Comparison of ENCODE assay signal across 8 cellular contexts in the genomic region with DNA sequence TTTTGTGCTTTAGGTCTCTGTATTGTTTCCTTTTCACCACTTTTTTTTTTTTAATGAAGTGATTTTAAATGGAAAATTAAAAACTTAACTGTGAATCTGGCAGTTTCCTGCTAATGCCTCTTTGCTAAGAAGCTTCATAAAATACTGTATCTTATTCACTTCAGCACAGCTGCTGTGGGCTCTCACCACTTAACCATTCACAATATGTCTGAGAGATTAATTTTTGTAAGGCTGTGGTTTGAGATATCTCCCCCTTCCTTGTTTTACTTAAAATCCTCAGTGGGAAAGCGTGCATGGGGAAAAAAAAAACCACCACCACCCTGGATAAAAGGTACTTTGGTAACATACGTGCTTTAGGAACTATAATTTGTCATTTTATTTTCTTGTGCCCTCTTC.
DNase-seq lines count a peak whose midpoint lies in the region; ATAC-seq and TF ChIP-seq lines count a peak whose summit lies in the region.

No MANE protein-coding gene starts in this region.

- DNase-seq in CD4-positive, alpha-beta T cell: no peak
- DNase-seq in amniotic epithelial cell (ENCODE audit: low read depth) (peak; percentile 73), nephron progenitor cell (no peak), AG20443 (ENCODE audit: low spot score) (no peak), cerebellum (ENCODE audit: low spot score) (no peak)

- H3K27me3 ChIP-seq in CD4-positive, alpha-beta T cell (ENCODE audit: control insufficient read depth, insufficient read depth, low read length): no peaks in the 10 kb centered on the region

- no peaks in the 10 kb centered on the region for H3K9me3 Mint-ChIP-seq in CD4-positive, alpha-beta T cell
- H3K9me3 Mint-ChIP-seq in nephron progenitor cell: no peaks in the 10 kb centered on the region

- ATAC-seq in CD4-positive, alpha-beta T cell (ENCODE audit: poor library complexity): no peak
- peak; percentile 28 for ATAC-seq in HG02870 (IDR thresholded peaks at IDR 0.05; ENCODE audit: unreplicated experiment)
- no peak for ATAC-seq in HG02938 (IDR thresholded peaks at IDR 0.05; ENCODE audit: unreplicated experiment)
- ATAC-seq in HG03460 (IDR thresholded peaks at IDR 0.05; ENCODE audit: unreplicated experiment): no peak

- H3K27me3 Mint-ChIP-seq in CD4-positive, alpha-beta T cell: no peaks in the 10 kb centered on the region
- H3K27me3 Mint-ChIP-seq in nephron progenitor cell (ENCODE audit: low read depth, poor library complexity): peaks cover 8% of the 10 kb centered on the region

- no peaks in the 10 kb centered on the region for H3K9me3 ChIP-seq in CD4-positive, alpha-beta T cell (ENCODE audit: control insufficient read depth, low read length)

- intact Hi-C loops in CD4-positive, alpha-beta T cell (cut with DNase I, micrococcal nuclease): loop anchor here in 1 of 2 experiments (5.0 kb wide), 1 partner anchor 33 kb away; no protein-coding TSS in a partner anchor

- TF ChIP-seq CTCF in CD4-positive, alpha-beta T cell (IDR thresholded peaks at IDR 0.05): no peak
- TF ChIP-seq CTCF in nephron progenitor cell (IDR thresholded peaks at IDR 0.05): no peak

- H3K4me1 Mint-ChIP-seq in CD4-positive, alpha-beta T cell (ENCODE audit: low read depth): peaks cover 99% of the 10 kb centered on the region
- peaks cover 39% of the 10 kb centered on the region for H3K4me1 Mint-ChIP-seq in nephron progenitor cell

- H3K36me3 Mint-ChIP-seq in CD4-positive, alpha-beta T cell (ENCODE audit: low read depth): peaks cover under 1% of the 10 kb centered on the region
- H3K36me3 Mint-ChIP-seq in nephron progenitor cell (ENCODE audit: low read depth): peaks cover 12% of the 10 kb centered on the region

- peak overlapping the region; percentile 54 for H3K4me3 Mint-ChIP-seq in CD4-positive, alpha-beta T cell
- H3K4me3 Mint-ChIP-seq in nephron progenitor cell: peak overlapping the region; percentile 16

- CTCF ChIA-PET in CD4-positive, alpha-beta T cell (lab: Charles Lee): interaction anchor here (1.2 to 1.5 kb wide), 2 partner anchors 47 to 268 kb away, joined by 3 to 4 read pairs; no protein-coding TSS in a partner anchor

- POLR2A ChIA-PET in CD4-positive, alpha-beta T cell (lab: Charles Lee): interaction anchor here (1.6 kb wide), 1 partner anchor 34 kb away, joined by 3 read pairs; no protein-coding TSS in a partner anchor

- H3K27ac ChIP-seq in CD4-positive, alpha-beta T cell (ENCODE audit: low read depth, low read length): no peak overlapping the region

- H3K27ac Mint-ChIP-seq in CD4-positive, alpha-beta T cell: peak overlapping the region; percentile 80
- H3K27ac Mint-ChIP-seq in nephron progenitor cell: peak overlapping the region; percentile 96
